In the genomic region with DNA sequence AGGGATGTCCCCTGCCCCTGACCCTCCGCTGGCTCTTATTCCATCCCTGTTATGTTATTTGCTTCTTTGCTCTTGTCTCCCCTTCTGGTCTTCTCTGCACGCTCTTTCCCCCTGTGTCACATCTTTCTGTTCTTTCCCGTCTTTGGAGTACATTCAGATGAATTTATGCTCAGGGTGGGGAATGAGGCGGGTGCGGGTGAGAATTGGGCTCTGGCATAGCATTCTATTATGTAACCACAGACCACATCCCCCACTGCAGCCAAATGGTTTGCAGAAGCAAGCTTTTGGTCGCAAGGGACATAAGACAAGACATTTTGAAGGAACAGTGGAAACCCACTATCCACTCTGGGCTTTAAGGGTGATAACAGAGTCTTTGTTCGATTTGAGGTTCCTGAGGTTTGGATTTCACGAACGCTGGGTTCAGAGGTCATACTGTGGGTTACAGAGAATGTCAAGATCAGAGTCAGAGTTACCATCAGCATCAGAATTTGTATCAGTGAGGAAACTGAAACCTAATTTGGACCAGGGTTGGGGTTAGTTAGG, we compare ENCODE assay signal across 18 cellular contexts. TPM values are rescaled to one million over a fixed set of nuclear protein-coding genes. Genes with fewer than 3 reads are reported as not detected.
DNase-seq lines count a peak whose midpoint lies in the region; ATAC-seq and TF ChIP-seq lines count a peak whose summit lies in the region.
"Had no signal": no experiment of that assay in that cellular context is flagged by ENCODE, and none has a peak within 500 bp of the region (broad histone marks: within the 10 kb centered on the region; RNA-seq: fewer than 3 reads in every experiment).

No MANE protein-coding gene starts in this region.

- TF ChIP-seq POLR2A in NB4 (IDR thresholded peaks at IDR 0.05; ENCODE audit: extremely low read depth, insufficient read length) (no peak), tibial nerve (IDR thresholded peaks at IDR 0.05) (no peak)

- no peaks in the 10 kb centered on the region for H3K9me3 Mint-ChIP-seq in activated CD4-positive, alpha-beta T cell treated with anti-CD3 and anti-CD28 coated beads, Interleukin-2, amount 10 ng/mL, durations not matched to agents 24 days and 14 days
- no peaks in the 10 kb centered on the region for H3K9me3 Mint-ChIP-seq in stimulated activated memory B cell treated with anti-CD40 and anti-IgM and Interleukin-4, amounts not matched to agents 10 μg/mL and 1 μg/mL and 100 μg/mL, for 72 hours
- H3K9me3 Mint-ChIP-seq: activated T-helper 2 cell treated with anti-CD3 and anti-CD28 coated beads, Interferon-gamma antibody, Interleukin-2, Interleukin-4, amounts not matched to agents 10 μg/mL and 5 μg/mL and 100 μg/mL, durations not matched to agents 14 hours and 24 hours and 36 hours; T-helper 2 cell treated with Interferon-gamma antibody and Interleukin-4, amounts not matched to agents 5 μg/mL and 100 μg/mL, for 36 hours had no signal

- no peak for TF ChIP-seq EP300 in tibial nerve (IDR thresholded peaks at IDR 0.05)

- H3K4me3 Mint-ChIP-seq in activated CD4-positive, alpha-beta T cell treated with anti-CD3 and anti-CD28 coated beads, Interleukin-2, amount 10 ng/mL, durations not matched to agents 24 days and 14 days: peak overlapping the region; percentile 6
- H3K4me3 Mint-ChIP-seq in stimulated activated memory B cell treated with anti-CD40 and anti-IgM and Interleukin-4, amounts not matched to agents 10 μg/mL and 1 μg/mL and 100 μg/mL, for 72 hours: no peak overlapping the region
- H3K4me3 Mint-ChIP-seq: T-helper 2 cell treated with Interferon-gamma antibody and Interleukin-4, amounts not matched to agents 5 μg/mL and 100 μg/mL, for 36 hours had no signal

- H3K36me3 Mint-ChIP-seq in activated CD4-positive, alpha-beta T cell treated with anti-CD3 and anti-CD28 coated beads, Interleukin-2, amount 10 ng/mL, durations not matched to agents 24 days and 14 days (ENCODE audit: low read depth): peaks cover 2% of the 10 kb centered on the region
- peaks cover 47% of the 10 kb centered on the region for H3K36me3 Mint-ChIP-seq in stimulated activated memory B cell treated with anti-CD40 and anti-IgM and Interleukin-4, amounts not matched to agents 10 μg/mL and 1 μg/mL and 100 μg/mL, for 72 hours

- H3K27ac ChIP-seq in angular gyrus (ENCODE audit: low read depth, low read length) (peak overlapping the region; percentile 62), psoas muscle (no peak overlapping the region), tibial nerve (no peak overlapping the region)
- H3K27ac ChIP-seq: neutrophil, upper lobe of right lung had no signal

- WGBS in psoas muscle, 3 donors: 92 to 94% (median 92%) methylated on average over 9 of the region's 9 CpGs
- 48 to 54% methylated on average over 9 of the region's 9 CpGs for WGBS in tibial nerve, 2 donors

- no peaks in the 10 kb centered on the region for H3K27me3 Mint-ChIP-seq in activated CD4-positive, alpha-beta T cell treated with anti-CD3 and anti-CD28 coated beads, Interleukin-2, amount 10 ng/mL, durations not matched to agents 24 days and 14 days
- no peaks in the 10 kb centered on the region for H3K27me3 Mint-ChIP-seq in stimulated activated memory B cell treated with anti-CD40 and anti-IgM and Interleukin-4, amounts not matched to agents 10 μg/mL and 1 μg/mL and 100 μg/mL, for 72 hours

- H3K4me1 ChIP-seq in psoas muscle (peaks cover 20% of the 10 kb centered on the region), tibial nerve (peaks cover 0 to 41% (median 16%) of the 10 kb centered on the region in 4 donors)

- no peak for TF ChIP-seq CTCF in NB4 (IDR thresholded peaks at IDR 0.05; ENCODE audit: low read depth, low read length)
- no peak for TF ChIP-seq CTCF in psoas muscle (IDR thresholded peaks at IDR 0.05)
- no peak for TF ChIP-seq CTCF in tibial nerve (IDR thresholded peaks at IDR 0.05)

- peak; percentile 63 for DNase-seq in activated CD4-positive, alpha-beta T cell treated with anti-CD3 and anti-CD28 coated beads, Interleukin-2, amount 10 ng/mL, durations not matched to agents 24 days and 14 days
- no peak for DNase-seq in activated CD4-positive, alpha-beta T cell treated with anti-CD3 and anti-CD28 coated beads for 1 hour
- DNase-seq in NB4 (ENCODE audit: low read depth) (peak; percentile 83), psoas muscle (no peak), tibial nerve (ENCODE audit: low spot score in 2 of 2) (no peak)
- DNase-seq: activated CD4-positive, CD25-positive, alpha-beta regulatory T cell treated with anti-CD3 and anti-CD28 coated beads, Interleukin-2, amount 50 U/mL, for 72 hours; EL; MM.1S; stimulated activated CD4-positive, alpha-beta T cell treated with anti-CD3 and anti-CD28 coated beads, Interleukin-4, amount 100 ng/mL, for 1 hour; stimulated activated CD8-positive, alpha-beta memory T cell treated with anti-CD3 and anti-CD28 coated beads, Interleukin-4, amount 100 ng/mL, for 48 hours; upper lobe of right lung had no signal

- intact Hi-C loops in activated CD4-positive, alpha-beta T cell treated with anti-CD3 and anti-CD28 coated beads, Interleukin-2, amount 10 ng/mL, durations not matched to agents 24 days and 14 days (cut with micrococcal nuclease): no loop called here
- intact Hi-C loops in psoas muscle (cut with DNase I): no loop called here

- H3K27me3 ChIP-seq in psoas muscle (ENCODE audit: insufficient read depth in 3 of 3, low read length in 2 of 3) (no peaks in the 10 kb centered on the region), tibial nerve (no peaks in the 10 kb centered on the region)
- H3K27me3 ChIP-seq: upper lobe of right lung had no signal

- H3K27ac Mint-ChIP-seq in activated CD4-positive, alpha-beta T cell treated with anti-CD3 and anti-CD28 coated beads, Interleukin-2, amount 10 ng/mL, durations not matched to agents 24 days and 14 days: no peak overlapping the region
- peak overlapping the region; percentile 45 for H3K27ac Mint-ChIP-seq in stimulated activated memory B cell treated with anti-CD40 and anti-IgM and Interleukin-4, amounts not matched to agents 10 μg/mL and 1 μg/mL and 100 μg/mL, for 72 hours
- H3K27ac Mint-ChIP-seq: activated T-helper 2 cell treated with anti-CD3 and anti-CD28 coated beads, Interferon-gamma antibody, Interleukin-2, Interleukin-4, amounts not matched to agents 10 μg/mL and 5 μg/mL and 100 μg/mL, durations not matched to agents 14 hours and 24 hours and 36 hours; T-helper 2 cell treated with Interferon-gamma antibody and Interleukin-4, amounts not matched to agents 5 μg/mL and 100 μg/mL, for 36 hours had no signal

- H3K4me3 ChIP-seq in NB4 (ENCODE audit: low read depth, low read length) (no peak overlapping the region), psoas muscle (no peak overlapping the region), tibial nerve (no peak overlapping the region)
- H3K4me3 ChIP-seq: upper lobe of right lung had no signal

- peaks cover 0 to 9% of the 10 kb centered on the region in 2 donors for H3K36me3 ChIP-seq in psoas muscle (ENCODE audit: insufficient read depth in 1 of 2, low read depth in 1 of 2)
- peaks cover 0 to 37% (median 0%) of the 10 kb centered on the region in 3 donors for H3K36me3 ChIP-seq in tibial nerve
- H3K36me3 ChIP-seq: upper lobe of right lung had no signal

- H3K9me3 ChIP-seq in psoas muscle: no peaks in the 10 kb centered on the region
- H3K9me3 ChIP-seq in tibial nerve: no peaks in the 10 kb centered on the region
- H3K9me3 ChIP-seq: neutrophil, upper lobe of right lung had no signal

- peaks cover 41% of the 10 kb centered on the region for H3K4me1 Mint-ChIP-seq in activated CD4-positive, alpha-beta T cell treated with anti-CD3 and anti-CD28 coated beads, Interleukin-2, amount 10 ng/mL, durations not matched to agents 24 days and 14 days
- peaks cover 40% of the 10 kb centered on the region for H3K4me1 Mint-ChIP-seq in stimulated activated memory B cell treated with anti-CD40 and anti-IgM and Interleukin-4, amounts not matched to agents 10 μg/mL and 1 μg/mL and 100 μg/mL, for 72 hours

- ATAC-seq in stimulated activated memory B cell treated with anti-CD40 and anti-IgM and Interleukin-4, amounts not matched to agents 10 μg/mL and 1 μg/mL and 100 μg/mL, for 72 hours: no peak
- ATAC-seq in GM18868 (IDR thresholded peaks at IDR 0.05; ENCODE audit: unreplicated experiment) (no peak), psoas muscle (no peak)
- ATAC-seq: upper lobe of right lung had no signal

RNA-seq across cellular contexts. Expression of a gene that starts 3.8 kb away (rescaled TPM):
- 0.09 TPM in 1 of 2 replicates, not detected in the other for total RNA-seq in activated CD4-positive, alpha-beta T cell treated with anti-CD3 and anti-CD28 coated beads, Interleukin-2, amount 10 ng/mL, durations not matched to agents 24 days and 14 days
- total RNA-seq in psoas muscle (under 1 TPM in 2 of 4 donors, not detected in 2; 0.13 to 0.15 TPM), tibial nerve (1 to 10 TPM in 1 of 4 donors, under 1 TPM in 2, not detected in 1; 0.30 to 1.2 (median 0.42) TPM)
- polyA plus RNA-seq in psoas muscle: under 1 TPM in 2 of 3 donors, not detected in 1; 0.25 to 0.82 TPM
- total RNA-seq: activated T-helper 2 cell treated with anti-CD3 and anti-CD28 coated beads, Interferon-gamma antibody, Interleukin-2, Interleukin-4, amounts not matched to agents 10 μg/mL and 5 μg/mL and 100 μg/mL, durations not matched to agents 14 hours and 24 hours and 36 hours; kidney epithelial cell had no signal

RNA-seq across cellular contexts. Expression of a gene that starts 15.7 kb away (rescaled TPM):
- total RNA-seq in activated CD4-positive, alpha-beta T cell treated with anti-CD3 and anti-CD28 coated beads, Interleukin-2, amount 10 ng/mL, durations not matched to agents 24 days and 14 days: 63.4 and 67.3 TPM in 2 replicates
- total RNA-seq in psoas muscle (10 to 100 TPM; 24.1 to 28.5 (median 27.4) TPM), tibial nerve (10 to 100 TPM in 3 of 4 donors, 1 to 10 TPM in 1; 8.8 to 19.2 (median 15.5) TPM)
- polyA plus RNA-seq in psoas muscle: 10 to 100 TPM; 18.8 to 43.2 (median 20.9) TPM

RNA-seq across cellular contexts. Expression of a gene that starts 37.2 kb away (rescaled TPM):
- total RNA-seq in activated CD4-positive, alpha-beta T cell treated with anti-CD3 and anti-CD28 coated beads, Interleukin-2, amount 10 ng/mL, durations not matched to agents 24 days and 14 days: 3.6 and 4.5 TPM in 2 replicates
- total RNA-seq in psoas muscle: 10 to 100 TPM in 2 of 4 donors, 1 to 10 TPM in 2; 5.1 to 28.8 (median 11.7) TPM
- polyA plus RNA-seq in psoas muscle: 10 to 100 TPM; 11.7 to 29.9 (median 15.0) TPM
- total RNA-seq in tibial nerve: 100 to 1,000 TPM in 1 of 4 donors, 10 to 100 TPM in 3; 47.3 to 109 (median 83.6) TPM

RNA-seq across cellular contexts. Expression of a gene that starts 51.5 kb away (rescaled TPM):
- 10.7 and 12.3 TPM in 2 replicates for total RNA-seq in activated CD4-positive, alpha-beta T cell treated with anti-CD3 and anti-CD28 coated beads, Interleukin-2, amount 10 ng/mL, durations not matched to agents 24 days and 14 days
- 10 to 100 TPM; 21.8 to 28.7 (median 27.3) TPM for total RNA-seq in psoas muscle
- 10 to 100 TPM; 12.7 to 23.5 (median 19.6) TPM for polyA plus RNA-seq in psoas muscle
- 10 to 100 TPM; 24.6 to 37.9 (median 33.8) TPM for total RNA-seq in tibial nerve

Comparison
In these comparisons a context has a peak if more than half of its experiments do, and no peak if none do; other contexts are left out.
1. DNase-seq: peak in activated CD4-positive, alpha-beta T cell treated with anti-CD3 and anti-CD28 coated beads, Interleukin-2, amount 10 ng/mL, durations not matched to agents 24 days and 14 days (single experiment) and NB4 (single experiment); none in activated CD4-positive, alpha-beta T cell treated with anti-CD3 and anti-CD28 coated beads for 1 hour (single experiment), psoas muscle (0 of 2) and tibial nerve (0 of 2).